In genomic region chr18:77239285-77239684, GRCh38 we compare ENCODE assay signal across 15 cellular contexts. TPM values are rescaled to one million over a fixed set of nuclear protein-coding genes. Genes with fewer than 3 reads are reported as not detected.
"Had no signal": no experiment of that assay in that cellular context is flagged by ENCODE, and none has a peak within 500 bp of the region (broad histone marks: within the 10 kb centered on the region; RNA-seq: fewer than 3 reads in every experiment).

No MANE protein-coding gene starts in this region.

RNA-seq across cellular contexts. Expression of gene GALR1, which starts 10.4 kb away (rescaled TPM):
- total RNA-seq: activated B cell treated with CpG ODN at 0.5 μM for 24 hours; activated CD4-positive, alpha-beta memory T cell treated with anti-CD3 and anti-CD28 coated beads for 36 hours; activated CD8-positive, alpha-beta memory T cell treated with anti-CD3 and anti-CD28 coated beads for 36 hours; activated CD8-positive, alpha-beta memory T cell treated with anti-CD3 and anti-CD28 coated beads, Interleukin-2, amount 10 ng/mL, durations not matched to agents 7 days and 5 days; activated CD8-positive, alpha-beta T cell treated with anti-CD3 and anti-CD28 coated beads, Interleukin-2, amount 10 ng/mL, durations not matched to agents 7 days and 5 days; activated naive CD4-positive, alpha-beta T cell treated with anti-CD3 and anti-CD28 coated beads for 36 hours; activated naive CD4-positive, alpha-beta T cell treated with anti-CD3 and anti-CD28 coated beads, Interleukin-2, amount 50 U/mL, for 72 hours; activated naive CD8-positive, alpha-beta T cell treated with anti-CD3 and anti-CD28 coated beads, Interleukin-2, amount 10 ng/mL, durations not matched to agents 7 days and 5 days; activated T-helper 1 cell treated with anti-CD3 and anti-CD28 coated beads, Interleukin-12 subunit alpha, Interleukin-12 subunit beta, Interleukin-2, Interleukin-4 antibody, amounts not matched to agents 30 ng/mL and 10 ng/mL and 1 ng/mL, durations not matched to agents 14 hours and 24 hours and 36 hours; activated T-helper 2 cell treated with anti-CD3 and anti-CD28 coated beads, Interferon-gamma antibody, Interleukin-2, Interleukin-4, amounts not matched to agents 10 μg/mL and 5 μg/mL and 100 μg/mL, durations not matched to agents 14 hours and 24 hours and 36 hours; chondrocyte; dermis blood vessel endothelial cell; endothelial cell of umbilical vein; esophagus mucosa; T-helper 17 cell had no signal
- polyA plus RNA-seq: endothelial cell of umbilical vein had no signal
